Comparison of ENCODE assay signal across 1 cellular context in genomic region chrX:153862369-153863250, GRCh38.
TF ChIP-seq lines count a peak whose summit lies in the region.

No MANE protein-coding gene starts in this region.

TF ChIP-seq in SK-N-SH, 30 proteins besides CTCF, POLR2A, EP300 and RAD21 (continued from another document):
- TF ChIP-seq CHD2 (IDR thresholded peaks at IDR 0.05; ENCODE audit: low read length, partially characterized antibody) (no peak), ELF1 (IDR thresholded peaks at IDR 0.05) (no peak), RFX5 (IDR thresholded peaks at IDR 0.05; ENCODE audit: low read length) (no peak), POLR2AphosphoS5 (IDR thresholded peaks at IDR 0.05; ENCODE audit: low read depth, low read length) (no peak), RCOR1 (IDR thresholded peaks at IDR 0.05; ENCODE audit: low read length) (no peak), EZH2phosphoT487 (IDR thresholded peaks at IDR 0.05; ENCODE audit: borderline replicate concordance, low read depth) (no peak)
- TF ChIP-seq, protein P1, sequence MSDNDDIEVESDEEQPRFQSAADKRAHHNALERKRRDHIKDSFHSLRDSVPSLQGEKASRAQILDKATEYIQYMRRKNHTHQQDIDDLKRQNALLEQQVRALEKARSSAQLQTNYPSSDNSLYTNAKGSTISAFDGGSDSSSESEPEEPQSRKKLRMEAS (IDR thresholded peaks at IDR 0.05; ENCODE audit: low read depth): no peak
TF ChIP-seq in SK-N-SH: peak in this region for 0.
